19 cellular contexts compared by ENCODE assay signal in the genomic region with DNA sequence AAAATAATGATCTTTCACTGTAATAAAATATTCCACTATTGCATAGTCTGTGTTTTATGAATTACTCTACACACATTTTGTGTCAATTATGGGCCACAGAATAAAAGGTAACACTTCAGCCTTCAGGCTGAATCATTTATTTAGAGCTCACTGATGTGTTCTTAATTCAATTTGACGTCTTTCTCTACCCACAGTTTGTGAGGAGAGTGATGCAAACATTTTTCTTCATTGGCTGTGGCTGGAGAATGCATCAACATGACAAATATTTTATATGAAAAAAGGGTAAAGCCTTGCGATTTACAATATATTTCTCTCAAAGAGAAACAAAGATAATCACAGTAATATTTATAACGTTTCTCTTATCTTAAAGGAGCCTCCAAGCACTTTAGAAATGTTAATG.
DNase-seq lines count a peak whose midpoint lies in the region; ATAC-seq and TF ChIP-seq lines count a peak whose summit lies in the region.
"Had no signal": no experiment of that assay in that cellular context is flagged by ENCODE, and none has a peak within 500 bp of the region (broad histone marks: within the 10 kb centered on the region; RNA-seq: fewer than 3 reads in every experiment).

No MANE protein-coding gene starts in this region.

- DNase-seq in SK-N-SH (peak; percentile 7), iris pigment epithelial cell (ENCODE audit: low read depth) (peak; percentile 3), retina (peak; percentile 71), GM13977 (ENCODE audit: low spot score) (no peak), foreskin fibroblast (no peak), superior temporal gyrus (ENCODE audit: extremely low spot score) (no peak)
- DNase-seq: Caco-2; CD4-positive, CD25-positive, alpha-beta regulatory T cell; CD8-positive, alpha-beta T cell; DMS153; DND-41; H9 had no signal

- CTCF ChIA-PET in SK-N-SH (lab: Yijun Ruan, JAX), result interaction anchor here (1.0 kb wide), 1 partner anchor 713 kb away, joined by 3 read pairs; no protein-coding TSS in a partner anchor

- H3K27ac ChIP-seq in SK-N-SH (ENCODE audit: low read depth in 2 of 2, low read length in 1 of 2), result peak overlapping the region in 1 of 2 experiments; percentile 84; a peak in 2 of 4 replicates
- H3K27ac ChIP-seq: 22Rv1, BLaER1, C4-2B had no signal

- no peaks in the 10 kb centered on the region for H3K36me3 ChIP-seq in SK-N-SH (replicated peaks in 1 of 2; ENCODE audit: control insufficient read depth in 1 of 2, insufficient read depth in 2 of 2, low read length in 1 of 2)
- H3K36me3 ChIP-seq: BLaER1 had no signal

- H4K20me1 ChIP-seq in SK-N-SH (ENCODE audit: insufficient read depth), result no peaks in the 10 kb centered on the region
- H4K20me1 ChIP-seq: BLaER1 had no signal

- TF ChIP-seq RAD21 in SK-N-SH (IDR thresholded peaks at IDR 0.05; ENCODE audit: low read length), result no peak

- no peaks in the 10 kb centered on the region for H3F3A ChIP-seq in SK-N-SH (replicated peaks; ENCODE audit: insufficient read depth)

- no peak overlapping the region for H3K9ac ChIP-seq in SK-N-SH
- H3K9ac ChIP-seq: BLaER1 had no signal

- no peak; a peak in 1 of 4 replicates for TF ChIP-seq EP300 in SK-N-SH (IDR thresholded peaks at IDR 0.05; ENCODE audit: borderline replicate concordance in 1 of 2, low read depth in 1 of 2, low read length in 1 of 2)

- no peak overlapping the region for H3K4me2 ChIP-seq in SK-N-SH
- H3K4me2 ChIP-seq: BLaER1, GM23338 had no signal

- H3K27me3 ChIP-seq in SK-N-SH (ENCODE audit: insufficient read depth), result no peaks in the 10 kb centered on the region
- H3K27me3 ChIP-seq: BLaER1 had no signal

- no peaks in the 10 kb centered on the region; a peak in 1 of 4 replicates for H3K4me1 ChIP-seq in SK-N-SH (ENCODE audit: control insufficient read depth in 1 of 2, insufficient read depth in 2 of 2, low read depth in 1 of 2, low read length in 1 of 2)
- H3K4me1 ChIP-seq: BLaER1, Caco-2 had no signal

- POLR2A ChIA-PET in SK-N-SH (lab: Yijun Ruan, JAX), result no interaction called here

- H3K4me3 ChIP-seq in SK-N-SH (ENCODE audit: low read depth in 2 of 2, low read length in 1 of 2) (no peak overlapping the region), foreskin fibroblast (ENCODE audit: low read depth in 1 of 2, low read length in 2 of 2) (no peak overlapping the region)
- H3K4me3 ChIP-seq: BLaER1, GM12878, GM23338 had no signal

- no peaks in the 10 kb centered on the region for H3K79me2 ChIP-seq in SK-N-SH (ENCODE audit: insufficient read depth)

- no peaks in the 10 kb centered on the region for H3K9me2 ChIP-seq in SK-N-SH

- no peaks in the 10 kb centered on the region for H3K9me3 ChIP-seq in SK-N-SH
- H3K9me3 ChIP-seq: BLaER1, Caco-2 had no signal

- WGBS in SK-N-SH (ENCODE audit: low lambda C conversion rate), result 46% methylated on average over 3 of the region's 3 CpGs

- in situ Hi-C loops in GM13977 (cut with MboI; ENCODE audit: low pct_unique_long_range_greater_than_20kb, low sequenced_read_pairs, unreplicated experiment), result no loop called here

- ATAC-seq in SK-N-SH treated with all-trans-retinoic acid at 6 μM for 48 hours, result no peak
- ATAC-seq: CD8-positive, alpha-beta T cell; GM12878; GM23338; HCT116 had no signal

- H2AFZ ChIP-seq in SK-N-SH (ENCODE audit: low read depth), result no peak overlapping the region
- H2AFZ ChIP-seq: GM23338 had no signal

- TF ChIP-seq CTCF in SK-N-SH (IDR thresholded peaks at IDR 0.05) (no peak), GM13977 (IDR thresholded peaks at IDR 0.05; ENCODE audit: extremely low read depth, insufficient read depth, missing control alignments) (no peak), foreskin fibroblast (IDR thresholded peaks at IDR 0.05; ENCODE audit: low read depth, low read length) (no peak)

TF ChIP-seq in SK-N-SH, 30 proteins besides CTCF, POLR2A, EP300 and RAD21:
- TF ChIP-seq CHD2 (IDR thresholded peaks at IDR 0.05; ENCODE audit: low read length, partially characterized antibody) (no peak), NFIC (IDR thresholded peaks at IDR 0.05; ENCODE audit: borderline replicate concordance) (no peak), ELF1 (IDR thresholded peaks at IDR 0.05) (no peak)

TF ChIP-seq in SK-N-SH treated with all-trans-retinoic acid at 6 μM for 48 hours, 23 proteins besides CTCF, POLR2A, EP300 and RAD21:
- TF ChIP-seq RARB (CRISPR knock-in tag; IDR thresholded peaks at IDR 0.05) (no peak), CSDC2 (CRISPR knock-in tag; IDR thresholded peaks at IDR 0.05) (no peak), TCF4 (CRISPR knock-in tag; IDR thresholded peaks at IDR 0.05; ENCODE audit: borderline replicate concordance) (no peak), SNAI2 (CRISPR knock-in tag; IDR thresholded peaks at IDR 0.05) (no peak), GLIS3 (CRISPR knock-in tag; IDR thresholded peaks at IDR 0.05) (no peak), TOX (CRISPR knock-in tag; IDR thresholded peaks at IDR 0.05; ENCODE audit: borderline replicate concordance) (no peak), ARNTL (CRISPR knock-in tag; IDR thresholded peaks at IDR 0.05; ENCODE audit: borderline replicate concordance, low read depth) (no peak), ZC3H10 (CRISPR knock-in tag; IDR thresholded peaks at IDR 0.05) (no peak), ZNF8 (CRISPR knock-in tag; IDR thresholded peaks at IDR 0.05) (no peak), ISL1 (CRISPR knock-in tag; IDR thresholded peaks at IDR 0.05) (no peak), ZFP3 (CRISPR knock-in tag; IDR thresholded peaks at IDR 0.05) (no peak)
- TF ChIP-seq, protein P1, sequence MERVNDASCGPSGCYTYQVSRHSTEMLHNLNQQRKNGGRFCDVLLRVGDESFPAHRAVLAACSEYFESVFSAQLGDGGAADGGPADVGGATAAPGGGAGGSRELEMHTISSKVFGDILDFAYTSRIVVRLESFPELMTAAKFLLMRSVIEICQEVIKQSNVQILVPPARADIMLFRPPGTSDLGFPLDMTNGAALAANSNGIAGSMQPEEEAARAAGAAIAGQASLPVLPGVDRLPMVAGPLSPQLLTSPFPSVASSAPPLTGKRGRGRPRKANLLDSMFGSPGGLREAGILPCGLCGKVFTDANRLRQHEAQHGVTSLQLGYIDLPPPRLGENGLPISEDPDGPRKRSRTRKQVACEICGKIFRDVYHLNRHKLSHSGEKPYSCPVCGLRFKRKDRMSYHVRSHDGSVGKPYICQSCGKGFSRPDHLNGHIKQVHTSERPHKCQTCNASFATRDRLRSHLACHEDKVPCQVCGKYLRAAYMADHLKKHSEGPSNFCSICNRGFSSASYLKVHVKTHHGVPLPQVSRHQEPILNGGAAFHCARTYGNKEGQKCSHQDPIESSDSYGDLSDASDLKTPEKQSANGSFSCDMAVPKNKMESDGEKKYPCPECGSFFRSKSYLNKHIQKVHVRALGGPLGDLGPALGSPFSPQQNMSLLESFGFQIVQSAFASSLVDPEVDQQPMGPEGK (CRISPR knock-in tag; IDR thresholded peaks at IDR 0.05; ENCODE audit: borderline replicate concordance), result no peak
- TF ChIP-seq, protein P2, sequence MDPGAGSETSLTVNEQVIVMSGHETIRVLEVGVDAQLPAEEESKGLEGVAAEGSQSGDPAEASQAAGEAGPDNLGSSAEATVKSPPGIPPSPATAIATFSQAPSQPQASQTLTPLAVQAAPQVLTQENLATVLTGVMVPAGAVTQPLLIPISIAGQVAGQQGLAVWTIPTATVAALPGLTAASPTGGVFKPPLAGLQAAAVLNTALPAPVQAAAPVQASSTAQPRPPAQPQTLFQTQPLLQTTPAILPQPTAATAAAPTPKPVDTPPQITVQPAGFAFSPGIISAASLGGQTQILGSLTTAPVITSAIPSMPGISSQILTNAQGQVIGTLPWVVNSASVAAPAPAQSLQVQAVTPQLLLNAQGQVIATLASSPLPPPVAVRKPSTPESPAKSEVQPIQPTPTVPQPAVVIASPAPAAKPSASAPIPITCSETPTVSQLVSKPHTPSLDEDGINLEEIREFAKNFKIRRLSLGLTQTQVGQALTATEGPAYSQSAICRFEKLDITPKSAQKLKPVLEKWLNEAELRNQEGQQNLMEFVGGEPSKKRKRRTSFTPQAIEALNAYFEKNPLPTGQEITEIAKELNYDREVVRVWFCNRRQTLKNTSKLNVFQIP (CRISPR knock-in tag; IDR thresholded peaks at IDR 0.05; ENCODE audit: borderline replicate concordance, low read depth), result no peak

Comparison
In these comparisons a context has a peak if more than half of its experiments do, and no peak if none do; other contexts are left out.
1. DNase-seq: peak in SK-N-SH (single experiment), iris pigment epithelial cell (single experiment) and retina (single experiment); none in GM13977 (single experiment), foreskin fibroblast (0 of 2) and superior temporal gyrus (single experiment).